In genomic region chr5:134772461-134772860, GRCh38 we compare ENCODE assay signal across 6 cellular contexts. TPM values are rescaled to one million over a fixed set of nuclear protein-coding genes. Genes with fewer than 3 reads are reported as not detected.
DNase-seq lines count a peak whose midpoint lies in the region; TF ChIP-seq lines count a peak whose summit lies in the region.
"Not testable (repeated sequence)": the region's sequence is repeated elsewhere in the genome, so short reads cannot be mapped to it uniquely, and the experiment has no call there.

No MANE protein-coding gene starts in this region.

- not testable (repeated sequence) for H3K4ac ChIP-seq in trophoblast cell (ENCODE audit: low read depth, low read length)

- intact Hi-C loops in dendritic cell treated with granulocyte-macrophage colony-stimulating factor and Interleukin-4, amounts not matched to agents 40 ng/mL and 50 ng/mL, for 4 days (cut with micrococcal nuclease), result loop anchor here (10.0 kb wide), 1 partner anchor 48 kb away; no protein-coding TSS in a partner anchor

- POLR2A ChIA-PET in RWPE1 (lab: Yijun Ruan, JAX; ENCODE audit: low non-redundant PET), result not testable (repeated sequence)

- not testable (repeated sequence) for H3K23ac ChIP-seq in trophoblast cell (ENCODE audit: low read length)

- not testable (repeated sequence) for H3K9ac ChIP-seq in trophoblast cell (ENCODE audit: low read length)

- peaks cover 13% of the 10 kb centered on the region for H3K4me1 Mint-ChIP-seq in dendritic cell treated with granulocyte-macrophage colony-stimulating factor and Interleukin-4, amounts not matched to agents 40 ng/mL and 50 ng/mL, for 4 days (ENCODE audit: low read depth)
- not testable (repeated sequence) for H3K4me1 Mint-ChIP-seq in nephron progenitor cell

- not testable (repeated sequence) for H3K9me3 Mint-ChIP-seq in dendritic cell treated with granulocyte-macrophage colony-stimulating factor and Interleukin-4, amounts not matched to agents 40 ng/mL and 50 ng/mL, for 4 days; nephron progenitor cell

- H3K4me1 ChIP-seq in neutrophil (ENCODE audit: control insufficient read depth in 1 of 2, insufficient read depth in 1 of 2, low read depth in 1 of 2, low read length in 1 of 2); trophoblast cell (ENCODE audit: control insufficient read depth in 1 of 2, insufficient read depth in 2 of 2, low read length in 2 of 2): not testable (repeated sequence)

- H3K27ac Mint-ChIP-seq in dendritic cell treated with granulocyte-macrophage colony-stimulating factor and Interleukin-4, amounts not matched to agents 40 ng/mL and 50 ng/mL, for 4 days, result peak overlapping the region; percentile 70
- peak overlapping the region; percentile 51 for H3K27ac Mint-ChIP-seq in nephron progenitor cell

- H3K4me3 Mint-ChIP-seq in dendritic cell treated with granulocyte-macrophage colony-stimulating factor and Interleukin-4, amounts not matched to agents 40 ng/mL and 50 ng/mL, for 4 days; nephron progenitor cell: not testable (repeated sequence)

- H3K9me3 ChIP-seq in neutrophil; trophoblast cell (ENCODE audit: insufficient read depth, low read depth, low read length): not testable (repeated sequence)

- not testable (repeated sequence) for H3K27me3 ChIP-seq in neutrophil; trophoblast cell (ENCODE audit: insufficient read depth, low read length)

- TF ChIP-seq CTCF in RWPE1 (conservative IDR thresholded peaks at IDR 0.05; ENCODE audit: low read depth); nephron progenitor cell (IDR thresholded peaks at IDR 0.05); neutrophil (IDR thresholded peaks at IDR 0.05): not testable (repeated sequence)

- H3K14ac ChIP-seq in trophoblast cell (ENCODE audit: low read length), result not testable (repeated sequence)

- H3K4me3 ChIP-seq in neutrophil (ENCODE audit: low read depth in 1 of 2, low read length in 1 of 2); trophoblast cell (ENCODE audit: low read depth, low read length): not testable (repeated sequence)

- H3K36me3 ChIP-seq in neutrophil (peaks cover 73% of the 10 kb centered on the region), trophoblast cell (ENCODE audit: control insufficient read depth in 1 of 2, insufficient read depth in 2 of 2, low read length in 2 of 2) (peaks cover 39 to 49% of the 10 kb centered on the region in 2 experiments)

- H3K27ac ChIP-seq in RWPE1 (peak overlapping the region; percentile 17; the same call in 1 of the 2 replicates), neutrophil (peak overlapping the region; percentile 49)
- H3K27ac ChIP-seq in trophoblast cell (ENCODE audit: low read depth, low read length), result not testable (repeated sequence)

- CTCF ChIA-PET in RWPE1 (lab: Yijun Ruan, JAX), result interaction anchor here (1.0 kb wide), 1 partner anchor 14 kb away, joined by 3 read pairs; the partner anchor contains the start of gene DDX46

- H3K79me1 ChIP-seq in trophoblast cell (ENCODE audit: low read length), result not testable (repeated sequence)

- H2AFZ ChIP-seq in trophoblast cell (ENCODE audit: insufficient read depth, low read length, poor library complexity), result not testable (repeated sequence)

- not testable (repeated sequence) for H2BK12ac ChIP-seq in trophoblast cell (ENCODE audit: low read length)

- H4K91ac ChIP-seq in trophoblast cell (ENCODE audit: low read depth, low read length), result not testable (repeated sequence)

- H3K18ac ChIP-seq in trophoblast cell (ENCODE audit: low read length), result not testable (repeated sequence)

- H3K4me2 ChIP-seq in trophoblast cell (ENCODE audit: low read length), result not testable (repeated sequence)

- not testable (repeated sequence) for H2BK120ac ChIP-seq in trophoblast cell (ENCODE audit: insufficient read depth, low read length, poor library complexity)

- WGBS in trophoblast cell (ENCODE audit: extremely low coverage, insufficient coverage, insufficient read length), result no CpG with 5 or more reads among the region's 7 CpGs

- not testable (repeated sequence) for H4K12ac ChIP-seq in trophoblast cell (ENCODE audit: low read depth, low read length)

- not testable (repeated sequence) for H2BK5ac ChIP-seq in trophoblast cell (ENCODE audit: low read depth, low read length, poor library complexity)

- not testable (repeated sequence) for H3K27me3 Mint-ChIP-seq in dendritic cell treated with granulocyte-macrophage colony-stimulating factor and Interleukin-4, amounts not matched to agents 40 ng/mL and 50 ng/mL, for 4 days; nephron progenitor cell (ENCODE audit: low read depth, poor library complexity)

- not testable (repeated sequence) for H4K8ac ChIP-seq in trophoblast cell (ENCODE audit: low read depth, low read length)

- DNase-seq in ELF-1 (ENCODE audit: low read depth, low spot score) (peak; percentile 5), trophoblast cell (peak; percentile 94 to 95)
- DNase-seq in RWPE1 (ENCODE audit: low spot score); nephron progenitor cell: not testable (repeated sequence)

- not testable (repeated sequence) for H3K79me2 ChIP-seq in trophoblast cell (ENCODE audit: control insufficient read depth, insufficient read depth, low read length, poor library complexity)

- peaks cover 96% of the 10 kb centered on the region for H3K36me3 Mint-ChIP-seq in dendritic cell treated with granulocyte-macrophage colony-stimulating factor and Interleukin-4, amounts not matched to agents 40 ng/mL and 50 ng/mL, for 4 days (ENCODE audit: low read depth)
- H3K36me3 Mint-ChIP-seq in nephron progenitor cell (ENCODE audit: low read depth), result peaks cover 75% of the 10 kb centered on the region

- H2AK5ac ChIP-seq in trophoblast cell (ENCODE audit: low read length), result not testable (repeated sequence)

RNA-seq across cellular contexts. Expression of gene DDX46, which starts 13.9 kb away (rescaled TPM):
- 41.6 and 42.4 TPM in 2 replicates for polyA plus RNA-seq in trophoblast cell (2013)

RNA-seq across cellular contexts. Expression of gene CAMLG, which starts 34.1 kb away (rescaled TPM):
- 35.7 and 37.6 TPM in 2 replicates for polyA plus RNA-seq in trophoblast cell (2013)
